In genomic region chr2:18619091-18619490, GRCh38 we compare ENCODE assay signal across 8 cellular contexts. TPM values are rescaled to one million over a fixed set of nuclear protein-coding genes. Genes with fewer than 3 reads are reported as not detected.
"Had no signal": no experiment of that assay in that cellular context is flagged by ENCODE, and none has a peak within 500 bp of the region (broad histone marks: within the 10 kb centered on the region; RNA-seq: fewer than 3 reads in every experiment).

No MANE protein-coding gene starts in this region.

- DNase-seq: H9, HCEC 1CT, KBM-7 had no signal

- ATAC-seq: GM23338 had no signal

- H3K4me3 ChIP-seq: GM23338 had no signal

- FAIRE-seq: H1, H54, HTR-8/SVneo had no signal

RNA-seq across cellular contexts. Expression of gene NT5C1B, which starts 29.7 kb away (rescaled TPM):
- total RNA-seq: GM23338, H1, H9, HT-29 had no signal
- polyA plus RNA-seq: GM23338, H1 had no signal
